ENCODE assay signal across 18 cellular contexts in the genomic region with DNA sequence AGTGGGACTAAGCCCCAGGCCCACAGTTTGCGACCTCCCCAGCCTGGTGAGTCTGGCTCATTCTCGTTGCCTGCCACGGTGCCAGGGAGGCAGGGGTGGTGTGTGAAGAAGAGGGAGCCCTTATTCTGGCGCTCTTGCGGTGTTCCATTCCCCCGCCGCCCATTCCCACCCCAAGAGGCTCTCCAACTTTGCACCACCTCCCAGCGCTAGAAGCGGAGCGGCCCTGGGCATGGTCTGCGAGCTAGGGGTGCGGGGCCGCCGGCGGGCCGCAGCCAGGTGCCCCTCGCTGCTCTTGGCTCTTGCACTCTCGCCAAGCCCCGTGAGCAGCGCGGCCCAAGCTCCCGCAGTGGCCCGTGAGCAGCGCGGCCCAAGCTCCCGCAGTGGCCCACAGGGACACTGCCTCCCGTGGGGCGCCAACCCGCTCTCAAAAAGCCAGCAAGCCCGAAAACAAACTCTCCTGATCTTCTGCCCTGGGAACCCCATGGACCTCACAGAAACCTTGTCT. TPM values are rescaled to one million over a fixed set of nuclear protein-coding genes. Genes with fewer than 3 reads are reported as not detected.
DNase-seq lines count a peak whose midpoint lies in the region; ATAC-seq and TF ChIP-seq lines count a peak whose summit lies in the region.
"Had no signal": no experiment of that assay in that cellular context is flagged by ENCODE, and none has a peak within 500 bp of the region (broad histone marks: within the 10 kb centered on the region; RNA-seq: fewer than 3 reads in every experiment).

No MANE protein-coding gene starts in this region.

- H2BK15ac ChIP-seq in H9 (ENCODE audit: low read depth, low read length) = no peak overlapping the region
- H2BK15ac ChIP-seq in mesendoderm (replicated peaks; ENCODE audit: low read depth) = no peak overlapping the region
- H2BK15ac ChIP-seq in neuronal stem cell (ENCODE audit: low read length) = no peak overlapping the region

- intact Hi-C loops in upper lobe of right lung (cut with DNase I) = no loop called here
- intact Hi-C loops in CD14-positive monocyte (cut with micrococcal nuclease) = no loop called here

- H4K5ac ChIP-seq in H9 (ENCODE audit: insufficient read length, low read depth, low read length) = no peak overlapping the region
- H4K5ac ChIP-seq in mesendoderm (ENCODE audit: low read length) = no peak overlapping the region

- H2AFZ ChIP-seq in H9 (ENCODE audit: low read length) (no peak overlapping the region), neuronal stem cell (ENCODE audit: low read length) (peak overlapping the region; percentile 38)
- H2AFZ ChIP-seq: GM23248 had no signal

- H2BK12ac ChIP-seq in H9 (ENCODE audit: insufficient read length, low read depth, low read length) (no peak overlapping the region), neuronal stem cell (ENCODE audit: low read length) (peak overlapping the region; percentile 27)

- H3T11ph ChIP-seq in H9 (ENCODE audit: low read length) = no peak overlapping the region

- ATAC-seq in upper lobe of right lung (peak; percentile 24), HG03460 (IDR thresholded peaks at IDR 0.05; ENCODE audit: unreplicated experiment) (no peak)
- ATAC-seq: CD8-positive, alpha-beta T cell; K562 had no signal

- H3K36me3 Mint-ChIP-seq in H9 (ENCODE audit: insufficient read depth in 1 of 3, low read depth in 3 of 3) (no peaks in the 10 kb centered on the region), CD14-positive monocyte (no peaks in the 10 kb centered on the region)
- H3K36me3 Mint-ChIP-seq: CD8-positive, alpha-beta T cell had no signal

- DNase-seq in H9 (no peak), mesendoderm (no peak), neuronal stem cell (ENCODE audit: low spot score) (no peak), upper lobe of right lung (no peak), CD14-positive monocyte (ENCODE audit: low spot score) (no peak), D341Med (ENCODE audit: low spot score) (no peak)
- DNase-seq: 8988T; Calu3; CD8-positive, alpha-beta T cell; DMS 273 treated with DMSO at 0.1 percent for 48 hours; DMS53; DND-41; GM23248; H7; IMR-90 had no signal

- no peak overlapping the region for H3K56ac ChIP-seq in H9 (ENCODE audit: insufficient read length, low read depth, low read length)
- no peak overlapping the region for H3K56ac ChIP-seq in mesendoderm (ENCODE audit: low read length)

- H3K79me2 ChIP-seq in H9 (ENCODE audit: insufficient read depth, low read length) (no peaks in the 10 kb centered on the region), mesendoderm (ENCODE audit: control insufficient read depth, insufficient read depth, low read length) (no peaks in the 10 kb centered on the region)

- H3K14ac ChIP-seq in H9 (ENCODE audit: insufficient read depth, low read length) = peak overlapping the region; percentile 81
- peak overlapping the region; percentile 39 for H3K14ac ChIP-seq in neuronal stem cell (ENCODE audit: low read length)

- H2BK5ac ChIP-seq in H9 (ENCODE audit: insufficient read length, low read length) (no peak overlapping the region), mesendoderm (ENCODE audit: low read length) (no peak overlapping the region), neuronal stem cell (ENCODE audit: low read length) (no peak overlapping the region)

- H3K4me3 ChIP-seq in mesendoderm (ENCODE audit: low read length) = no peak overlapping the region
- no peak overlapping the region for H3K4me3 ChIP-seq in neuronal stem cell (ENCODE audit: low read length in 2 of 2)
- H3K4me3 ChIP-seq in upper lobe of right lung = no peak overlapping the region
- H3K4me3 ChIP-seq: BLaER1, GM23248, K562 had no signal

- H3K4me1 ChIP-seq in H9 (ENCODE audit: insufficient read depth, low read length) (peaks cover 8% of the 10 kb centered on the region), mesendoderm (ENCODE audit: control insufficient read depth, low read depth, low read length) (peaks cover 5% of the 10 kb centered on the region), neuronal stem cell (ENCODE audit: control insufficient read depth in 2 of 2, insufficient read depth in 1 of 2, low read depth in 1 of 2, low read length in 2 of 2) (peaks cover 23 to 25% of the 10 kb centered on the region in 2 donors), upper lobe of right lung (no peaks in the 10 kb centered on the region)

- H3K4me1 Mint-ChIP-seq in H9 (peaks cover 34 to 36% of the 10 kb centered on the region in 2 experiments), CD14-positive monocyte (no peaks in the 10 kb centered on the region)

- peak overlapping the region; percentile 31 for H3K18ac ChIP-seq in H9 (ENCODE audit: insufficient read length, low read depth, low read length)
- no peak overlapping the region for H3K18ac ChIP-seq in mesendoderm (ENCODE audit: low read length)
- peak overlapping the region; percentile 83 for H3K18ac ChIP-seq in neuronal stem cell (ENCODE audit: low read length)

- H3K9ac ChIP-seq in H9 (ENCODE audit: extremely low read depth, insufficient read length, low read length) = no peak overlapping the region
- no peak overlapping the region for H3K9ac ChIP-seq in mesendoderm (ENCODE audit: low read length)
- H3K9ac ChIP-seq in neuronal stem cell (ENCODE audit: low read depth, low read length, poor library complexity) = no peak overlapping the region
- H3K9ac ChIP-seq: BLaER1, GM23248 had no signal

- H2BK120ac ChIP-seq in H9 (ENCODE audit: low read depth, low read length, poor library complexity, severe bottlenecking) (no peak overlapping the region), mesendoderm (ENCODE audit: low read depth, low read length) (no peak overlapping the region), neuronal stem cell (ENCODE audit: low read depth, low read length) (no peak overlapping the region)

- H3K36me3 ChIP-seq in mesendoderm (ENCODE audit: control insufficient read depth, insufficient read depth, low read length) (no peaks in the 10 kb centered on the region), neuronal stem cell (replicated peaks in 1 of 2; ENCODE audit: control insufficient read depth in 2 of 2, insufficient read depth in 2 of 2, low read length in 2 of 2) (no peaks in the 10 kb centered on the region), upper lobe of right lung (no peaks in the 10 kb centered on the region)
- H3K36me3 ChIP-seq: BLaER1 had no signal

- H3K9me3 Mint-ChIP-seq in H9 = no peaks in the 10 kb centered on the region; a peak in 2 of 5 replicates
- peaks cover 0 to 2% (median 0%) of the 10 kb centered on the region in 7 donors for H3K9me3 Mint-ChIP-seq in CD14-positive monocyte
- H3K9me3 Mint-ChIP-seq: CD8-positive, alpha-beta T cell had no signal

- H3K23ac ChIP-seq in H9 (ENCODE audit: insufficient read length, low read depth, low read length) = no peak overlapping the region
- H3K23ac ChIP-seq in mesendoderm (ENCODE audit: low read length) = peak overlapping the region; percentile 29
- no peak overlapping the region for H3K23ac ChIP-seq in neuronal stem cell (ENCODE audit: low read depth, low read length, poor library complexity)

- no peak overlapping the region for H2AK5ac ChIP-seq in H9 (ENCODE audit: insufficient read length, low read length)
- no peak overlapping the region for H2AK5ac ChIP-seq in mesendoderm (ENCODE audit: low read length)
- H2AK5ac ChIP-seq in neuronal stem cell (ENCODE audit: low read depth, low read length) = peak overlapping the region; percentile 2

- no peak overlapping the region for H3K4ac ChIP-seq in H9 (ENCODE audit: low read depth, low read length)
- H3K4ac ChIP-seq in mesendoderm (ENCODE audit: low read depth, low read length) = no peak overlapping the region
- no peak overlapping the region for H3K4ac ChIP-seq in neuronal stem cell (ENCODE audit: low read length)

- WGBS in H9 (ENCODE audit: extremely low coverage, insufficient read length, low lambda C conversion rate) = no CpG with 5 or more reads among the region's 30 CpGs
- WGBS in mesendoderm (ENCODE audit: extremely low coverage, insufficient coverage, low lambda C conversion rate) = no CpG with 5 or more reads among the region's 30 CpGs
- no CpG with 5 or more reads among the region's 30 CpGs for WGBS in neuronal stem cell (ENCODE audit: extremely low coverage in 2 of 2, insufficient read length in 2 of 2, insufficient replicate concordance in 1 of 2), 2 donors

- H4K20me1 ChIP-seq in H9 (ENCODE audit: control insufficient read depth, insufficient read depth, insufficient read length) = no peaks in the 10 kb centered on the region
- H4K20me1 ChIP-seq: BLaER1 had no signal

- H3K4me3 Mint-ChIP-seq in H9 = no peak overlapping the region
- no peak overlapping the region for H3K4me3 Mint-ChIP-seq in CD14-positive monocyte
- H3K4me3 Mint-ChIP-seq: CD8-positive, alpha-beta T cell had no signal

- H3K4me2 ChIP-seq in H9 (ENCODE audit: insufficient read depth, insufficient read length, low read length) (no peak overlapping the region), mesendoderm (ENCODE audit: low read length) (no peak overlapping the region), neuronal stem cell (ENCODE audit: insufficient read depth, low read length, poor library complexity, severe bottlenecking) (no peak overlapping the region)
- H3K4me2 ChIP-seq: BLaER1 had no signal

- peaks cover 69% of the 10 kb centered on the region for H3K27me3 Mint-ChIP-seq in H9 (ENCODE audit: low read depth)
- H3K27me3 Mint-ChIP-seq in CD14-positive monocyte (ENCODE audit: low read depth in 3 of 3) = peaks cover 6 to 20% (median 16%) of the 10 kb centered on the region in 3 donors

- H3K79me1 ChIP-seq in H9 (ENCODE audit: insufficient read depth, low read depth, low read length, poor library complexity, severe bottlenecking) = no peaks in the 10 kb centered on the region
- no peaks in the 10 kb centered on the region for H3K79me1 ChIP-seq in mesendoderm (ENCODE audit: low read length)
- H3K79me1 ChIP-seq in neuronal stem cell (ENCODE audit: low read depth, low read length) = no peaks in the 10 kb centered on the region

- H3K27ac ChIP-seq in H9 (ENCODE audit: insufficient read length, low read depth, low read length) (no peak overlapping the region), mesendoderm (ENCODE audit: low read depth, low read length) (no peak overlapping the region), neuronal stem cell (replicated peaks; ENCODE audit: low read length) (no peak overlapping the region), upper lobe of right lung (no peak overlapping the region)
- H3K27ac ChIP-seq: BLaER1, GM23248 had no signal

- H3K9me3 ChIP-seq in H9 (ENCODE audit: control insufficient read depth, low read depth, low read length) (no peaks in the 10 kb centered on the region), neuronal stem cell (replicated peaks in 1 of 2; ENCODE audit: control insufficient read depth in 2 of 2, insufficient read depth in 1 of 2, low read depth in 1 of 2, low read length in 2 of 2) (no peaks in the 10 kb centered on the region), upper lobe of right lung (no peaks in the 10 kb centered on the region)
- H3K9me3 ChIP-seq: BLaER1 had no signal

- no peak overlapping the region for H2BK20ac ChIP-seq in H9 (ENCODE audit: low read depth, low read length, poor library complexity, severe bottlenecking)

- H3K27me3 ChIP-seq in H9 (ENCODE audit: insufficient read depth, low read length) (no peaks in the 10 kb centered on the region; the same call in 1 of the 2 replicates), mesendoderm (ENCODE audit: insufficient read depth, low read length, poor library complexity) (no peaks in the 10 kb centered on the region), neuronal stem cell (ENCODE audit: control insufficient read depth in 3 of 3, insufficient read depth in 3 of 3, low read depth in 1 of 3, low read length in 3 of 3) (no peaks in the 10 kb centered on the region), upper lobe of right lung (no peaks in the 10 kb centered on the region)

- H4K91ac ChIP-seq in H9 (ENCODE audit: insufficient read length, low read depth, low read length) = no peak overlapping the region
- peak overlapping the region; percentile 7 for H4K91ac ChIP-seq in neuronal stem cell (ENCODE audit: low read depth, low read length, poor library complexity)

- H3K27ac Mint-ChIP-seq in H9 (no peak overlapping the region), CD14-positive monocyte (no peak overlapping the region)
- H3K27ac Mint-ChIP-seq: CD8-positive, alpha-beta T cell had no signal

- TF ChIP-seq CTCF in H9 (conservative IDR thresholded peaks at IDR 0.05) (no peak), upper lobe of right lung (IDR thresholded peaks at IDR 0.05) (no peak), CD14-positive monocyte (IDR thresholded peaks at IDR 0.05) (no peak)

- no peaks in the 10 kb centered on the region for H3K23me2 ChIP-seq in H9 (ENCODE audit: insufficient read length, low read depth, low read length, poor library complexity, severe bottlenecking)

- H4K8ac ChIP-seq in H9 (replicated peaks; ENCODE audit: insufficient read length, low read depth, low read length) (no peak overlapping the region), mesendoderm (ENCODE audit: low read depth, low read length) (no peak overlapping the region), neuronal stem cell (ENCODE audit: low read depth, low read length) (no peak overlapping the region)

RNA-seq across cellular contexts. Expression of gene ZNF423, which starts 12.3 kb away (rescaled TPM):
- total RNA-seq in H9 (2021) (51.5 and 54.0 TPM in 2 replicates), upper lobe of right lung (11.9 TPM)
- 26.3 TPM for polyA plus RNA-seq in mesendoderm (2013, experiment 1 of 2)
- 27.6 TPM for polyA plus RNA-seq in mesendoderm (2013, experiment 2 of 2)
- polyA plus RNA-seq in neuronal stem cell (2013, experiment 1 of 2) = 27.7 TPM
- polyA plus RNA-seq in neuronal stem cell (2013, experiment 2 of 2) = 27.1 TPM
- not detected for polyA plus RNA-seq in CD14-positive monocyte
- total RNA-seq: Calu3; CD8-positive, alpha-beta T cell; K562 had no signal
- polyA plus RNA-seq: K562 had no signal
